In the genomic region with DNA sequence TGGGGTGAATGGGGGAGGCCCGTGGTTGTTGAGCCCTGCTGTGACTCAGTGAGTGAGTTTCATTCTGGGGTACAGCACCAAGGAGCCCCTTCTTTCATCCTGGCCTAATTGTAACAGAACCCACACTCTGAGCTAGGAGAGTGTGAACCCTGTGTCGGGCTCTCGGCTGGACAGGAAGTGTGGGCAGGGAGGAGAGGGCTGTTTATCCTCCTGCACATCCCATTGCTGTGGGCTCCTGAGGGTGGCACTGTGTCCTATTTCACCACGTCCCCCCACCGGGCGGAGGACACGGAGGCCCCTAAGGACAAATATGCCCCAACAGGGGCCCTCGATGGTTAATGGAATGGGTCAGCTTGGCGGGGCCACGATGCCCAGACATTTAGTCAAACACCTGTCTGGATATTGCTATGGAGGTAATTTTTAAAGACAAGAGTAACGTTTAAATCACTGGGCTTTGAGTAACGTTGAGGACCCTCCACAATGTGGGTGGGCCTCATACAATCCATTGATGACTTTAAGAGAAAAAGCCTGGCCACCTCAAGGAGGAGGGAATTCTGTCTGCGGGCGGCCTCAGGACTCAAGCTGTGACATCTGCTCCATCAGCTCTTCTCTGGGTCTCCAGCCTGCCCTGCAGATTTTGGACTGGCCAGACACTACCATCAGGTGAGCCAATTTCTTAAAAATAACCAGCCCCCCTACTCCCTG, we compare ENCODE assay signal across 29 cellular contexts. TPM values are rescaled to one million over a fixed set of nuclear protein-coding genes. Genes with fewer than 3 reads are reported as not detected.
"Had no signal": no experiment of that assay in that cellular context is flagged by ENCODE, and none has a peak within 500 bp of the region (broad histone marks: within the 10 kb centered on the region; RNA-seq: fewer than 3 reads in every experiment).

No MANE protein-coding gene starts in this region.

- H3K9me3 ChIP-seq: colonic mucosa, esophagus squamous epithelium, gastroesophageal sphincter had no signal

- H3K4me3 ChIP-seq: colonic mucosa, esophagus squamous epithelium, gastroesophageal sphincter had no signal

- H3K27ac Mint-ChIP-seq: activated B cell treated with CpG ODN at 0.5 μM for 24 hours; activated CD8-positive, alpha-beta T cell treated with anti-CD3 and anti-CD28 coated beads for 36 hours; activated naive CD8-positive, alpha-beta T cell; activated T-helper 17 cell treated with anti-CD3 and anti-CD28 coated beads, Interleukin-2, amount 50 U/mL, for 72 hours; T-helper 17 cell; T-helper 2 cell treated with Interferon-gamma antibody and Interleukin-4, amounts not matched to agents 5 μg/mL and 100 μg/mL, for 36 hours had no signal

- H3K36me3 Mint-ChIP-seq: activated naive CD8-positive, alpha-beta T cell had no signal

- H3K4me1 Mint-ChIP-seq: activated B cell treated with CpG ODN at 0.5 μM for 24 hours; activated T-helper 17 cell treated with anti-CD3 and anti-CD28 coated beads, Interleukin-2, amount 50 U/mL, for 72 hours; central memory CD8-positive, alpha-beta T cell had no signal

- DNase-seq: activated B cell treated with CpG ODN at 0.5 μM for 24 hours; activated CD4-positive, alpha-beta T cell treated with anti-CD3 and anti-CD28 coated beads for 48 hours; activated CD4-positive, alpha-beta T cell treated with anti-CD3 and anti-CD28 coated beads, Interleukin-2, amount 50 U/mL, for 1 hour; activated CD4-positive, alpha-beta T cell treated with anti-CD3 and anti-CD28 coated beads, Interleukin-2, amount 50 U/mL, for 48 hours; activated CD8-positive, alpha-beta memory T cell treated with anti-CD3 and anti-CD28 coated beads for 24 hours; activated CD8-positive, alpha-beta T cell treated with anti-CD3 and anti-CD28 coated beads for 36 hours; activated effector memory CD4-positive, alpha-beta T cell treated with Interleukin-2 at 50 U/mL for 16 hours; activated gamma-delta T cell treated with Interleukin-2 at 50 U/mL for 16 hours; activated naive CD4-positive, alpha-beta T cell treated with anti-CD3 and anti-CD28 coated beads, Interleukin-2, amount 50 U/mL, for 16 hours; activated naive CD4-positive, alpha-beta T cell treated with Interleukin-2 at 50 U/mL for 16 hours; activated T-cell treated with anti-CD3 and anti-CD28 coated beads, Interleukin-2, amount 50 U/mL, for 4 hours; amniotic stem cell; anterior cingulate cortex; brain microvascular endothelial cell; colonic mucosa; effector CD8-positive, alpha-beta T cell; esophagus squamous epithelium; foreskin melanocyte; T-helper 17 cell; T1000; WERI-Rb-1 had no signal

- H3K4me1 ChIP-seq: colonic mucosa, gastroesophageal sphincter had no signal

- H3K36me3 ChIP-seq: brain microvascular endothelial cell, colonic mucosa, esophagus squamous epithelium, gastroesophageal sphincter, WERI-Rb-1 had no signal

- H3K4me3 Mint-ChIP-seq: activated B cell treated with CpG ODN at 0.5 μM for 24 hours; activated CD8-positive, alpha-beta T cell treated with anti-CD3 and anti-CD28 coated beads for 36 hours; activated naive CD8-positive, alpha-beta T cell; activated T-cell treated with anti-CD3 and anti-CD28 coated beads, Interleukin-2, amount 50 U/mL, for 4 hours; activated T-helper 17 cell treated with anti-CD3 and anti-CD28 coated beads, Interleukin-2, amount 50 U/mL, for 72 hours; central memory CD8-positive, alpha-beta T cell; T-helper 17 cell; T-helper 2 cell treated with Interferon-gamma antibody and Interleukin-4, amounts not matched to agents 5 μg/mL and 100 μg/mL, for 36 hours had no signal

- H3K27ac ChIP-seq: brain microvascular endothelial cell, colonic mucosa, epithelial cell of prostate, esophagus squamous epithelium, gastroesophageal sphincter, WERI-Rb-1 had no signal

- ATAC-seq: activated CD4-positive, CD25-positive, alpha-beta regulatory T cell treated with anti-CD3 and anti-CD28 coated beads, Interleukin-2, amount 50 U/mL, for 24 hours; activated CD8-positive, alpha-beta T cell treated with anti-CD3 and anti-CD28 coated beads for 36 hours; activated T-cell treated with anti-CD3 and anti-CD28 coated beads, Interleukin-2, amount 50 U/mL, for 4 hours; activated T-helper 17 cell treated with anti-CD3 and anti-CD28 coated beads, Interleukin-2, amount 50 U/mL, for 72 hours; gastroesophageal sphincter; T-helper 17 cell had no signal

- H3K9me3 Mint-ChIP-seq: activated B cell treated with CpG ODN at 0.5 μM for 24 hours; activated CD8-positive, alpha-beta T cell treated with anti-CD3 and anti-CD28 coated beads for 36 hours; activated T-cell treated with anti-CD3 and anti-CD28 coated beads, Interleukin-2, amount 50 U/mL, for 4 hours; activated T-helper 17 cell treated with anti-CD3 and anti-CD28 coated beads, Interleukin-2, amount 50 U/mL, for 72 hours; central memory CD8-positive, alpha-beta T cell; T-helper 2 cell treated with Interferon-gamma antibody and Interleukin-4, amounts not matched to agents 5 μg/mL and 100 μg/mL, for 36 hours had no signal

- H3K27me3 ChIP-seq: colonic mucosa had no signal

RNA-seq across cellular contexts. Expression of gene SORCS2, which starts 46.1 kb away (rescaled TPM):
- total RNA-seq: activated B cell treated with CpG ODN at 0.5 μM for 24 hours, endothelial cell of umbilical vein, T-helper 17 cell had no signal
- polyA plus RNA-seq: endothelial cell of umbilical vein had no signal
